In the genomic region with DNA sequence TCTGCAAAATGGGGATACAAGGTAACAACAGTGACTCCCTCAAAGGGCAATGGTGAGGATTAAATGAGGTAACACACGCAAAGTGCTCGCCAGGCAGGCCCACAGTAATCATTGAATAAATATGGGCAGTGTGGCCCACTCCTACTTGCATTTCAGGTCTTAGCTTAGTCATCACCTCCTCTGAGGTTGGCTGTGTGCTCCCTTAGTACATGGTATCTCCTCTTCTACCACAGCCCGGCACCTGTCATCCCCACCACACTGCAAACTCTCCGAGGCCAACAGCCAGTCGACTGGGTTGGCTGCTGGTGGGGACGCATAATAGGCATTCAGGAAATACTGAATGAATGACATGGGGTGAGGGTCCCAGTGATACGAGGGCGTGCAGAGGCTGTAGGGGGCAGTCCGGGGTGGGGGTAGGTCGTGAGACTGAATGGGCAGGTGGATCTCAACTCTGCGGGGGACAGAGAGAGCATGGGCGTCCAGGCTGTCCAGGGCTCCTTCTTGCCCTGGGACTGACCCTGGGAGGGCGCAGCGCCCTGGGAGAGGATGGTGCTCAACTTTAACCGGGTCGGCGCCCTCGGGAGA, we compare ENCODE assay signal across 8 cellular contexts. TPM values are rescaled to one million over a fixed set of nuclear protein-coding genes. Genes with fewer than 3 reads are reported as not detected.
DNase-seq lines count a peak whose midpoint lies in the region; ATAC-seq and TF ChIP-seq lines count a peak whose summit lies in the region.

No MANE protein-coding gene starts in this region.

- H4K5ac ChIP-seq in mesendoderm (ENCODE audit: low read length) = no peak overlapping the region

- no peak overlapping the region for H4K8ac ChIP-seq in mesendoderm (ENCODE audit: low read depth, low read length)

- no peaks in the 10 kb centered on the region for H3K79me1 ChIP-seq in mesendoderm (ENCODE audit: low read length)

- no peak overlapping the region for H3K4me3 ChIP-seq in mesendoderm (ENCODE audit: low read length)

- CTCF ChIA-PET in MCF 10A (lab: Yijun Ruan, JAX) = interaction anchor here (0.7 to 1.3 kb wide), 2 partner anchors 20 to 31 kb away, joined by 5 read pairs; no protein-coding TSS in a partner anchor

- no peak overlapping the region for H3K23ac ChIP-seq in mesendoderm (ENCODE audit: low read length)

- ATAC-seq in activated T-cell treated with anti-CD3 and anti-CD28 coated beads, Interleukin-2, amount 50 U/mL, for 4 hours = peak; percentile 39 to 53
- ATAC-seq in HG03521 (IDR thresholded peaks at IDR 0.05; ENCODE audit: unreplicated experiment) = no peak

- no peaks in the 10 kb centered on the region for H3K79me2 ChIP-seq in mesendoderm (ENCODE audit: control insufficient read depth, insufficient read depth, low read length)

- H3K27me3 Mint-ChIP-seq in activated T-cell treated with anti-CD3 and anti-CD28 coated beads, Interleukin-2, amount 50 U/mL, for 4 hours (ENCODE audit: low read depth) = peaks cover 25% of the 10 kb centered on the region
- H3K27me3 Mint-ChIP-seq in MCF 10A (ENCODE audit: insufficient read depth, unreplicated experiment) (no peaks in the 10 kb centered on the region), type B pancreatic cell (peaks cover 19% of the 10 kb centered on the region)

- no peaks in the 10 kb centered on the region for H3K9me3 Mint-ChIP-seq in activated T-cell treated with anti-CD3 and anti-CD28 coated beads, Interleukin-2, amount 50 U/mL, for 4 hours
- no peaks in the 10 kb centered on the region for H3K9me3 Mint-ChIP-seq in MCF 10A (ENCODE audit: unreplicated experiment)
- H3K9me3 Mint-ChIP-seq in type B pancreatic cell = peaks cover 6% of the 10 kb centered on the region

- H3K27ac Mint-ChIP-seq in MCF 10A (ENCODE audit: low read depth, unreplicated experiment) (no peak overlapping the region), type B pancreatic cell (peak overlapping the region; percentile 92)

- H3K27me3 ChIP-seq in mesendoderm (ENCODE audit: insufficient read depth, low read length, poor library complexity) = no peaks in the 10 kb centered on the region

- no CpG with 5 or more reads among the region's 18 CpGs for WGBS in mesendoderm (ENCODE audit: extremely low coverage, insufficient coverage, low lambda C conversion rate)

- no peaks in the 10 kb centered on the region for H3K36me3 Mint-ChIP-seq in activated T-cell treated with anti-CD3 and anti-CD28 coated beads, Interleukin-2, amount 50 U/mL, for 4 hours (ENCODE audit: insufficient read depth)
- peaks cover 4% of the 10 kb centered on the region for H3K36me3 Mint-ChIP-seq in MCF 10A (ENCODE audit: insufficient read depth, unreplicated experiment)
- H3K36me3 Mint-ChIP-seq in type B pancreatic cell = no peaks in the 10 kb centered on the region

- no TSS peak for BruUV-seq in MCF 10A (replicated peaks; lab: Mats Ljungman, UMichigan)

- no peak overlapping the region for H2BK5ac ChIP-seq in mesendoderm (ENCODE audit: low read length)

- POLR2A ChIA-PET in MCF 10A (lab: Yijun Ruan, JAX) = interaction anchor here (0.6 to 1.5 kb wide), 3 partner anchors 16 to 199 kb away, joined by 3 to 4 read pairs (median 3); no protein-coding TSS in a partner anchor

- no peak overlapping the region for H2AK5ac ChIP-seq in mesendoderm (ENCODE audit: low read length)

- H3K36me3 ChIP-seq in mesendoderm (ENCODE audit: control insufficient read depth, insufficient read depth, low read length) = no peaks in the 10 kb centered on the region

- no peak overlapping the region for H2BK120ac ChIP-seq in mesendoderm (ENCODE audit: low read depth, low read length)

- no peak overlapping the region for H3K4ac ChIP-seq in mesendoderm (ENCODE audit: low read depth, low read length)

- peak overlapping the region; percentile 52 for H3K4me3 Mint-ChIP-seq in activated T-cell treated with anti-CD3 and anti-CD28 coated beads, Interleukin-2, amount 50 U/mL, for 4 hours
- H3K4me3 Mint-ChIP-seq in MCF 10A (ENCODE audit: unreplicated experiment) (peak overlapping the region; percentile 68), type B pancreatic cell (peak overlapping the region; percentile 86)

- H3K4me2 ChIP-seq in mesendoderm (ENCODE audit: low read length) = peak overlapping the region; percentile 29

- peak overlapping the region; percentile 49 for H3K56ac ChIP-seq in mesendoderm (ENCODE audit: low read length)

- H3K18ac ChIP-seq in mesendoderm (ENCODE audit: low read length) = no peak overlapping the region

- no peaks in the 10 kb centered on the region for H3K4me1 ChIP-seq in mesendoderm (ENCODE audit: control insufficient read depth, low read depth, low read length)

- TF ChIP-seq CTCF in MCF 10A (IDR thresholded peaks at IDR 0.05; ENCODE audit: unreplicated experiment) (no peak), type B pancreatic cell (conservative IDR thresholded peaks at IDR 0.05) (no peak)

- no peak for DNase-seq in activated T-cell treated with anti-CD3 and anti-CD28 coated beads, Interleukin-2, amount 50 U/mL, for 4 hours
- DNase-seq in activated T-cell treated with anti-CD3 and anti-CD28 coated beads for 4 hours = no peak
- no peak for DNase-seq in MCF 10A (ENCODE audit: unreplicated experiment)
- DNase-seq in mesendoderm = peak; percentile 3
- no peak for DNase-seq in type B pancreatic cell (ENCODE audit: extremely low spot score, unreplicated experiment)
- DNase-seq in OCI-M1 (lab: John Stamatoyannopoulos, UW) = no peak
- no peak for DNase-seq in AML-193 (lab: John Stamatoyannopoulos, UW)

- peaks cover 36% of the 10 kb centered on the region for H3K4me1 Mint-ChIP-seq in activated T-cell treated with anti-CD3 and anti-CD28 coated beads, Interleukin-2, amount 50 U/mL, for 4 hours (ENCODE audit: low read depth)
- H3K4me1 Mint-ChIP-seq in MCF 10A (ENCODE audit: insufficient read depth, unreplicated experiment) = peaks cover 18% of the 10 kb centered on the region
- peaks cover 7% of the 10 kb centered on the region for H3K4me1 Mint-ChIP-seq in type B pancreatic cell (ENCODE audit: unreplicated experiment)

- H3K27ac ChIP-seq in mesendoderm (ENCODE audit: low read depth, low read length) = no peak overlapping the region

- H2BK15ac ChIP-seq in mesendoderm (replicated peaks; ENCODE audit: low read depth) = no peak overlapping the region

- intact Hi-C loops in MCF 10A (cut with micrococcal nuclease) = no loop called here

- peak overlapping the region; percentile 2 for H3K9ac ChIP-seq in mesendoderm (ENCODE audit: low read length)

RNA-seq across cellular contexts. Expression of a gene that starts 0.4 kb away (rescaled TPM):
- total RNA-seq in activated T-cell treated with anti-CD3 and anti-CD28 coated beads, Interleukin-2, amount 50 U/mL, for 4 hours = under 1 TPM in 2 of 3 donors, not detected in 1; 0.13 to 0.22 TPM
- 0.96 and 1.3 TPM in 2 replicates for total RNA-seq in MCF 10A (2022)
- polyA plus RNA-seq in mesendoderm (2013, experiment 1 of 2) = 0.59 TPM
- polyA plus RNA-seq in mesendoderm (2013, experiment 2 of 2) = 0.81 TPM
- 5.7 and 9.9 TPM in 2 replicates for total RNA-seq in type B pancreatic cell (ENCODE audit: low replicate concordance)
